ENCODE assay signal across 9 cellular contexts in the genomic region with DNA sequence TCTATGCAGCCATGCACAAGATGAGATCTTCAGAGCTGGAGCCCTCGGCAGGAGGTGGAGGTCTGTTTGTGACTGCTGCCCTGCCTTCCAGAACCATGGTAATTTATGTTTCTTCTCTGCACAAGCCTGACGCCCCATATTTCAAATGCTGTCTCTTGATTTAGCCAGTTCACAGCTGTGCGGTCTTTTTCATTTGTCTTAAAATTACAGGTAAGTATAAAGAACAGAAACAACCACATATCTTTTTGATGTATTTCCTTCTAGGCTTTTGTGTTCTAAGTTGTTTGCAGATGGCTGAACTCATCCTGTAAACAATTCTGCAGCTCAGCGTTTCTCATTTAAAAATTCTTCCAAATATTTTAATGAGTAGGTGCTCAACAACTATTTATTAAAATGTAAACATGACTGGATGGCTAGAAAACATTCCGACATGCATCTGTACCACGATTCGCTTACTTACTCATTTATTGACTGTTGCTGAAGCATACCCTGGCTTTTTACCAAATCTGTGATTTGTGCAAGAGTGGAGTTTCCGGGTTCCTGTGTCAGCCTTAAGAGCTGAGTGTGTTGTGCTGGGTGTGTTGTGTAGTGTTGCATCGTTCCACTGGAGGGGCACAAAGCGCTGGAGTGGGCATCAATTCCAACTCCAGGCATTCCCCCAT. TPM values are rescaled to one million over a fixed set of nuclear protein-coding genes. Genes with fewer than 3 reads are reported as not detected.
DNase-seq lines count a peak whose midpoint lies in the region; ATAC-seq, FAIRE-seq and TF ChIP-seq lines count a peak whose summit lies in the region.
"Had no signal": no experiment of that assay in that cellular context is flagged by ENCODE, and none has a peak within 500 bp of the region (broad histone marks: within the 10 kb centered on the region; RNA-seq: fewer than 3 reads in every experiment).

No MANE protein-coding gene starts in this region.

- peak; percentile 67 for ATAC-seq in effector memory CD8-positive, alpha-beta T cell (replicated peaks)
- peak; percentile 75 for ATAC-seq in stimulated activated naive CD8-positive, alpha-beta T cell treated with anti-CD3 and anti-CD28 coated beads, Interleukin-15, amount 100 ng/mL, for 72 hours
- ATAC-seq: psoas muscle had no signal

- FAIRE-seq in GM12891 (lab: Jason Lieb, UNC): no peak

- no peaks in the 10 kb centered on the region for H3K9me3 Mint-ChIP-seq in effector memory CD8-positive, alpha-beta T cell
- no peaks in the 10 kb centered on the region for H3K9me3 Mint-ChIP-seq in stimulated activated naive CD8-positive, alpha-beta T cell treated with anti-CD3 and anti-CD28 coated beads, Interleukin-15, amount 100 ng/mL, for 72 hours

- H3K4me3 Mint-ChIP-seq in effector memory CD8-positive, alpha-beta T cell: peak overlapping the region; percentile 81 to 82
- H3K4me3 Mint-ChIP-seq in stimulated activated naive CD8-positive, alpha-beta T cell treated with anti-CD3 and anti-CD28 coated beads, Interleukin-15, amount 100 ng/mL, for 72 hours: peak overlapping the region; percentile 75 to 77

- TF ChIP-seq POLR2A in GM12891 (IDR thresholded peaks at IDR 0.05; ENCODE audit: low read depth, low read length): no peak

- peak overlapping the region; percentile 94 to 96 for H3K27ac Mint-ChIP-seq in effector memory CD8-positive, alpha-beta T cell
- peak overlapping the region; percentile 85 to 95 for H3K27ac Mint-ChIP-seq in stimulated activated naive CD8-positive, alpha-beta T cell treated with anti-CD3 and anti-CD28 coated beads, Interleukin-15, amount 100 ng/mL, for 72 hours

- peaks cover 53% of the 10 kb centered on the region for H3K36me3 Mint-ChIP-seq in effector memory CD8-positive, alpha-beta T cell (ENCODE audit: insufficient read depth)

- peaks cover 80 to 86% of the 10 kb centered on the region in 2 donors for H3K4me1 Mint-ChIP-seq in effector memory CD8-positive, alpha-beta T cell (ENCODE audit: low read depth in 2 of 2)
- peaks cover 100% of the 10 kb centered on the region for H3K4me1 Mint-ChIP-seq in stimulated activated naive CD8-positive, alpha-beta T cell treated with anti-CD3 and anti-CD28 coated beads, Interleukin-15, amount 100 ng/mL, for 72 hours

- DNase-seq in activated gamma-delta T cell treated with Interleukin-2 at 50 U/mL for 16 hours (peak; percentile 44), activated gamma-delta T cell (lab: John Stamatoyannopoulos, UW) (no peak), T-helper 1 cell (peak in 3 of 5 donors; percentile 24 to 76 (median 48)), occipital lobe (lab: John Stamatoyannopoulos, UW) (no peak), GM12891 (ENCODE audit: insufficient read length, low spot score) (no peak), NCI-H774 (lab: John Stamatoyannopoulos, UW) (no peak)
- peak in 2 of 3 experiments; percentile 30 to 36 for DNase-seq in effector memory CD8-positive, alpha-beta T cell
- DNase-seq in stimulated activated naive CD8-positive, alpha-beta T cell treated with anti-CD3 and anti-CD28 coated beads, Interleukin-15, amount 100 ng/mL, for 72 hours: peak in 1 of 2 donors; percentile 57
- DNase-seq: psoas muscle had no signal

- H3K27me3 Mint-ChIP-seq in effector memory CD8-positive, alpha-beta T cell: no peaks in the 10 kb centered on the region
- no peaks in the 10 kb centered on the region for H3K27me3 Mint-ChIP-seq in stimulated activated naive CD8-positive, alpha-beta T cell treated with anti-CD3 and anti-CD28 coated beads, Interleukin-15, amount 100 ng/mL, for 72 hours

TF ChIP-seq in GM12891, 5 proteins besides CTCF, POLR2A, EP300 and RAD21:
- TF ChIP-seq POU2F2 (IDR thresholded peaks at IDR 0.05; ENCODE audit: low read depth, low read length) (no peak), POLR2AphosphoS5 (IDR thresholded peaks at IDR 0.05; ENCODE audit: low read depth, low read length) (no peak), PAX5 (IDR thresholded peaks at IDR 0.05; ENCODE audit: insufficient read depth, low read length, severe bottlenecking) (no peak), SPI1 (IDR thresholded peaks at IDR 0.05; ENCODE audit: low read depth, low read length) (no peak), TAF1 (IDR thresholded peaks at IDR 0.05; ENCODE audit: low read depth, low read length) (no peak)

RNA-seq across cellular contexts. Expression of a gene that starts 58.9 kb away (rescaled TPM):
- 41.0 TPM for total RNA-seq in occipital lobe
- 40.5 TPM for polyA plus RNA-seq in GM12891 (2012; ENCODE audit: low read depth, missing spikeins)

Comparison
In these comparisons a context has a peak if more than half of its experiments do, and no peak if none do; other contexts are left out.
1. DNase-seq: peak in activated gamma-delta T cell treated with Interleukin-2 at 50 U/mL for 16 hours (single experiment), T-helper 1 cell (3 of 5) and effector memory CD8-positive, alpha-beta T cell (2 of 3); none in activated gamma-delta T cell (single experiment), occipital lobe (single experiment), GM12891 (single experiment) and NCI-H774 (single experiment).